12 cellular contexts compared by ENCODE assay signal in the genomic region with DNA sequence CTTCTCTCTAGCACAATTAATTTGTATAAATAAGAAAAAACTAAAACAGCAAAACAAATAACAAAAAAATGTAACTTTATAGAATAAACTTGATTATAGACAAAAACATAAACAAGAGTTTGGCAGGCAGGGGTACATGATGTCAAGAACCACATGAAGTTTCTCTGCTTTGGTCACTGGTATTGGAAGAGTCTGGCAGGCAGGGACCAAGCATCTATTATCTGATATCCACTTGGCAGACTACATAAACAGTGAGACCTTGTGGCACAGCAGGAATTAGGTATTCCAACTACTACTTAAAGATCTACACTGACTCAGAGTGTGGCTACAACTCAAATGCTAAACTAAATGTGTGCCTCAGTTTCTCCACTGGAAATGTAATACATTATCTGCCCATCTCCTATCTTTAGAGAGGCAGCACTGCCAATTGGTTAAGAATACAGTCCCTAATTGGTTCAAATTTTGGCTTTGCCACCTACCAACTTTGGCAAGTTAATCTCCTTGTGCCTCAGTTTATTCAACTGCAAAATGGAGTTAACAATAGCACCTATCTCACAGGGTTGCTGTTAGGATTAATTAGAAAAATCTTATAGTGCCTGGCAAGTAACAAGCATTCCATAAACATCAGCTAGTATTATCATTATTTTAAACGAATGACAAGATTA. TPM values are rescaled to one million over a fixed set of nuclear protein-coding genes. Genes with fewer than 3 reads are reported as not detected.
DNase-seq lines count a peak whose midpoint lies in the region; ATAC-seq and TF ChIP-seq lines count a peak whose summit lies in the region.
"Had no signal": no experiment of that assay in that cellular context is flagged by ENCODE, and none has a peak within 500 bp of the region (broad histone marks: within the 10 kb centered on the region; RNA-seq: fewer than 3 reads in every experiment).

No MANE protein-coding gene starts in this region.

- no peaks in the 10 kb centered on the region for H3K27me3 ChIP-seq in right cardiac atrium (ENCODE audit: control insufficient read depth, insufficient read depth)
- no peaks in the 10 kb centered on the region for H3K27me3 ChIP-seq in stomach
- H3K27me3 ChIP-seq in ovary = no peaks in the 10 kb centered on the region

- CTCF ChIA-PET in WTC11 (lab: Charles Lee) = no interaction called here

- intact Hi-C loops in right cardiac atrium (cut with DNase I) = loop anchor here in 2 of 4 donors (5.0 to 10.0 kb wide), 2 partner anchors 47 to 60 kb away; no protein-coding TSS in a partner anchor
- intact Hi-C loops in stomach (cut with DNase I; ENCODE audit: low total_unique reads) = no loop called here
- intact Hi-C loops in ovary (cut with DNase I) = loop anchor here in 2 of 4 donors (10.0 kb wide), 2 partner anchors 50 to 80 kb away; no protein-coding TSS in a partner anchor

- H3K36me3 ChIP-seq in stomach (no peaks in the 10 kb centered on the region), ovary (no peaks in the 10 kb centered on the region)
- H3K36me3 ChIP-seq: prostate gland had no signal

- H3K9me3 ChIP-seq in right cardiac atrium (ENCODE audit: control insufficient read depth, low read length) (no peaks in the 10 kb centered on the region), stomach (no peaks in the 10 kb centered on the region), ovary (no peaks in the 10 kb centered on the region)
- H3K9me3 ChIP-seq: prostate gland had no signal

- 21% methylated on average over 1 of the region's 1 CpG for WGBS in right cardiac atrium
- 33 to 66% (median 47%) methylated on average over 1 of the region's 1 CpG for WGBS in stomach, 5 donors
- WGBS in ovary, 3 donors = 9 to 17% (median 17%) methylated on average over 1 of the region's 1 CpG

- H3K4me1 ChIP-seq in right cardiac atrium (ENCODE audit: control insufficient read depth, insufficient read depth, low read length) (peaks cover 4% of the 10 kb centered on the region), stomach (peaks cover 34 to 80% (median 62%) of the 10 kb centered on the region in 4 donors), ovary (ENCODE audit: insufficient read depth) (peaks cover 8% of the 10 kb centered on the region)

- peak; percentile 11 for DNase-seq in NCI-H82 (lab: John Stamatoyannopoulos, UW)
- DNase-seq in NCI-H82 treated with DMSO at 0.1 percent for 48 hours (lab: John Stamatoyannopoulos, UW; ENCODE audit: unreplicated experiment) = no peak
- DNase-seq in WTC11 (ENCODE audit: low spot score) = no peak
- DNase-seq in right cardiac atrium = no peak
- no peak for DNase-seq in stomach
- DNase-seq in activated naive CD8-positive, alpha-beta T cell treated with anti-CD3 and anti-CD28 coated beads for 36 hours = no peak
- no peak for DNase-seq in ovary
- DNase-seq in activated CD4-positive, CD25-positive, alpha-beta regulatory T cell (lab: John Stamatoyannopoulos, UW) = no peak
- DNase-seq: activated B cell treated with CpG ODN at 0.5 μM for 24 hours, immature natural killer cell, NCI-H1417 treated with DMSO at 0.1 percent for 48 hours had no signal

- TF ChIP-seq CTCF in WTC11 (IDR thresholded peaks at IDR 0.05) (no peak), stomach (IDR thresholded peaks at IDR 0.05) (no peak), ovary (IDR thresholded peaks at IDR 0.05) (no peak)

- no peak for ATAC-seq in WTC11
- no peak for ATAC-seq in right cardiac atrium

- H3K27me3 Mint-ChIP-seq in WTC11 (ENCODE audit: low read depth) = no peaks in the 10 kb centered on the region
- no peaks in the 10 kb centered on the region for H3K27me3 Mint-ChIP-seq in activated naive CD8-positive, alpha-beta T cell treated with anti-CD3 and anti-CD28 coated beads for 36 hours
- H3K27me3 Mint-ChIP-seq: activated B cell treated with CpG ODN at 0.5 μM for 24 hours had no signal

- no peaks in the 10 kb centered on the region for H3K36me3 Mint-ChIP-seq in WTC11
- peaks cover 10% of the 10 kb centered on the region for H3K36me3 Mint-ChIP-seq in activated naive CD8-positive, alpha-beta T cell treated with anti-CD3 and anti-CD28 coated beads for 36 hours
- H3K36me3 Mint-ChIP-seq: immature natural killer cell had no signal

- no peak overlapping the region for H3K27ac Mint-ChIP-seq in WTC11
- H3K27ac Mint-ChIP-seq in activated naive CD8-positive, alpha-beta T cell treated with anti-CD3 and anti-CD28 coated beads for 36 hours = no peak overlapping the region
- H3K27ac Mint-ChIP-seq: activated B cell treated with CpG ODN at 0.5 μM for 24 hours had no signal

- peaks cover 81% of the 10 kb centered on the region for H3K4me1 Mint-ChIP-seq in WTC11
- peaks cover 57% of the 10 kb centered on the region for H3K4me1 Mint-ChIP-seq in activated naive CD8-positive, alpha-beta T cell treated with anti-CD3 and anti-CD28 coated beads for 36 hours

- H3K4me3 ChIP-seq in right cardiac atrium (ENCODE audit: low read length) (peak overlapping the region; percentile 61), stomach (peak overlapping the region; percentile 60 to 89 (median 76)), ovary (no peak overlapping the region)

- H3K9me3 Mint-ChIP-seq in WTC11 = no peaks in the 10 kb centered on the region
- no peaks in the 10 kb centered on the region for H3K9me3 Mint-ChIP-seq in activated naive CD8-positive, alpha-beta T cell treated with anti-CD3 and anti-CD28 coated beads for 36 hours
- H3K9me3 Mint-ChIP-seq: activated B cell treated with CpG ODN at 0.5 μM for 24 hours, immature natural killer cell had no signal

- peak overlapping the region; percentile 94 for H3K4me3 Mint-ChIP-seq in WTC11
- no peak overlapping the region for H3K4me3 Mint-ChIP-seq in activated naive CD8-positive, alpha-beta T cell treated with anti-CD3 and anti-CD28 coated beads for 36 hours

- POLR2A ChIA-PET in WTC11 (lab: Charles Lee) = no interaction called here

- TF ChIP-seq EP300 in stomach (IDR thresholded peaks at IDR 0.05) = no peak
- no peak for TF ChIP-seq EP300 in ovary (IDR thresholded peaks at IDR 0.05)

- no peak for TF ChIP-seq POLR2A in stomach (IDR thresholded peaks at IDR 0.05)
- no peak for TF ChIP-seq POLR2A in ovary (IDR thresholded peaks at IDR 0.05)

- H3K27ac ChIP-seq in right cardiac atrium (ENCODE audit: low read length) = no peak overlapping the region
- H3K27ac ChIP-seq in stomach = peak overlapping the region in 3 of 5 donors; percentile 36 to 98 (median 95)
- no peak overlapping the region for H3K27ac ChIP-seq in ovary

TF ChIP-seq in WTC11, 78 proteins besides CTCF, POLR2A, EP300 and RAD21:
- no peak for TF ChIP-seq NR2C2 (CRISPR knock-in tag; IDR thresholded peaks at IDR 0.05)
- TF ChIP-seq, protein P1, sequence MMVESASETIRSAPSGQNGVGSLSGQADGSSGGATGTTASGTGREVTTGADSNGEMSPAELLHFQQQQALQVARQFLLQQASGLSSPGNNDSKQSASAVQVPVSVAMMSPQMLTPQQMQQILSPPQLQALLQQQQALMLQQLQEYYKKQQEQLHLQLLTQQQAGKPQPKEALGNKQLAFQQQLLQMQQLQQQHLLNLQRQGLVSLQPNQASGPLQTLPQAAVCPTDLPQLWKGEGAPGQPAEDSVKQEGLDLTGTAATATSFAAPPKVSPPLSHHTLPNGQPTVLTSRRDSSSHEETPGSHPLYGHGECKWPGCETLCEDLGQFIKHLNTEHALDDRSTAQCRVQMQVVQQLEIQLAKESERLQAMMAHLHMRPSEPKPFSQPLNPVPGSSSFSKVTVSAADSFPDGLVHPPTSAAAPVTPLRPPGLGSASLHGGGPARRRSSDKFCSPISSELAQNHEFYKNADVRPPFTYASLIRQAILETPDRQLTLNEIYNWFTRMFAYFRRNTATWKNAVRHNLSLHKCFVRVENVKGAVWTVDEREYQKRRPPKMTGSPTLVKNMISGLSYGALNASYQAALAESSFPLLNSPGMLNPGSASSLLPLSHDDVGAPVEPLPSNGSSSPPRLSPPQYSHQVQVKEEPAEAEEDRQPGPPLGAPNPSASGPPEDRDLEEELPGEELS (CRISPR knock-in tag; IDR thresholded peaks at IDR 0.05) = no peak
- TF ChIP-seq, protein P2, sequence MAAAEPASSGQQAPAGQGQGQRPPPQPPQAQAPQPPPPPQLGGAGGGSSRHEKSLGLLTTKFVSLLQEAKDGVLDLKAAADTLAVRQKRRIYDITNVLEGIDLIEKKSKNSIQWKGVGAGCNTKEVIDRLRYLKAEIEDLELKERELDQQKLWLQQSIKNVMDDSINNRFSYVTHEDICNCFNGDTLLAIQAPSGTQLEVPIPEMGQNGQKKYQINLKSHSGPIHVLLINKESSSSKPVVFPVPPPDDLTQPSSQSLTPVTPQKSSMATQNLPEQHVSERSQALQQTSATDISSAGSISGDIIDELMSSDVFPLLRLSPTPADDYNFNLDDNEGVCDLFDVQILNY (CRISPR knock-in tag; IDR thresholded peaks at IDR 0.05) = no peak
- no peak for TF ChIP-seq ZNF138 (CRISPR knock-in tag; conservative IDR thresholded peaks at IDR 0.05)
- TF ChIP-seq, protein P3, sequence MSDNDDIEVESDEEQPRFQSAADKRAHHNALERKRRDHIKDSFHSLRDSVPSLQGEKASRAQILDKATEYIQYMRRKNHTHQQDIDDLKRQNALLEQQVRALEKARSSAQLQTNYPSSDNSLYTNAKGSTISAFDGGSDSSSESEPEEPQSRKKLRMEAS (CRISPR knock-in tag; IDR thresholded peaks at IDR 0.05) = no peak
- no peak for TF ChIP-seq OVOL2 (CRISPR knock-in tag; IDR thresholded peaks at IDR 0.05; ENCODE audit: borderline replicate concordance)
- TF ChIP-seq NFYB (CRISPR knock-in tag; conservative IDR thresholded peaks at IDR 0.05; ENCODE audit: low read depth) = no peak
- TF ChIP-seq FOXJ3 (CRISPR knock-in tag; IDR thresholded peaks at IDR 0.05; ENCODE audit: borderline replicate concordance) = no peak
- TF ChIP-seq EMX1 (CRISPR knock-in tag; IDR thresholded peaks at IDR 0.05) = no peak

RNA-seq across cellular contexts. Expression of a gene that starts 2.7 kb away (rescaled TPM):
- total RNA-seq in WTC11 (2021) (51.6 to 73.2 TPM (median 65.2 TPM) in 3 replicates), right cardiac atrium (10 to 100 TPM; 39.3 to 50.0 (median 43.5) TPM), stomach (100 to 1,000 TPM in 2 of 5 donors, 10 to 100 TPM in 3; 86.4 to 166 (median 95.1) TPM), ovary (10 to 100 TPM; 42.0 to 96.4 (median 55.0) TPM)
- polyA plus RNA-seq in right cardiac atrium (18.7 TPM), stomach (10 to 100 TPM; 13.5 to 20.0 (median 15.5) TPM), ovary (10 to 100 TPM; 20.6 to 25.4 TPM)
- total RNA-seq in activated naive CD8-positive, alpha-beta T cell treated with anti-CD3 and anti-CD28 coated beads for 36 hours = 1 to 10 TPM; 6.4 to 6.7 TPM

Comparison
In these comparisons a context has a peak if more than half of its experiments do, and no peak if none do; other contexts are left out.
1. H3K27ac ChIP-seq: peak in stomach (3 of 5); none in right cardiac atrium (single experiment) and ovary (0 of 2).